In genomic region chr9:136482793-136483588, GRCh38 we compare ENCODE assay signal across 8 cellular contexts. TPM values are rescaled to one million over a fixed set of nuclear protein-coding genes. Genes with fewer than 3 reads are reported as not detected.
DNase-seq lines count a peak whose midpoint lies in the region; ATAC-seq and TF ChIP-seq lines count a peak whose summit lies in the region.

Gene SEC16A, minus strand, starts transcription at chr9:136483040. Its CDS starts 5,425 bp downstream, at chr9:136477615.

- no peaks in the 10 kb centered on the region for H3K9me3 ChIP-seq in PC-3 (ENCODE audit: low read length)

- H4K20me1 ChIP-seq in PC-3 (ENCODE audit: low read length), result peaks cover 24% of the 10 kb centered on the region

- no peaks in the 10 kb centered on the region for H3K9me2 ChIP-seq in PC-3 (replicated peaks; ENCODE audit: low read length)

- H3F3A ChIP-seq in PC-3 (ENCODE audit: low read length, unreplicated experiment), result no peaks in the 10 kb centered on the region

- peak within 1 kb of the TSS; percentile 76 for H3K4me3 ChIP-seq in Jurkat, Clone E6-1 (ENCODE audit: low read length)
- H3K4me3 ChIP-seq in PC-3 (ENCODE audit: low read length) (peak within 1 kb of the TSS; percentile 99), epithelial cell of proximal tubule (ENCODE audit: low read depth, low read length) (peak within 1 kb of the TSS; percentile 71)

- peak within 1 kb of the TSS; percentile 97 for H3K27ac ChIP-seq in PC-3 (ENCODE audit: low read length)

- H3K36me3 ChIP-seq in PC-3 (ENCODE audit: low read depth, low read length), result peaks cover under 1% of the 10 kb centered on the region; the same call in 1 of the 2 replicates

- H3K9ac ChIP-seq in PC-3 (ENCODE audit: low read length), result peak within 1 kb of the TSS; percentile 98

- CTCF ChIA-PET in PC-3 (lab: Charles Lee), result no interaction called here

- POLR2A ChIA-PET in PC-3 (lab: Charles Lee; ENCODE audit: unreplicated experiment), result interaction anchor here (0.6 kb wide), 1 partner anchor 103 kb away, joined by 3 read pairs; no protein-coding TSS in a partner anchor

- DNase-seq in DMS153 (lab: John Stamatoyannopoulos, UW) (peak; percentile 92), PC-3 (peak; percentile 89), activated T-cell treated with anti-CD3 and anti-CD28 coated beads for 48 hours (ENCODE audit: low read depth) (peak; percentile 99), epithelial cell of proximal tubule (ENCODE audit: low read depth) (peak; percentile 50), mucosa of gallbladder (ENCODE audit: low spot score) (peak; percentile 100)
- peak; percentile 95 for DNase-seq in Jurkat, Clone E6-1 (ENCODE audit: low read depth, low spot score)
- peak; percentile 99 for DNase-seq in stimulated activated CD8-positive, alpha-beta memory T cell treated with anti-CD3 and anti-CD28 coated beads, Interleukin-4, amount 100 ng/mL, for 24 hours (ENCODE audit: low read depth)

- peak; percentile 37 for ATAC-seq in GM21717 (IDR thresholded peaks at IDR 0.05; ENCODE audit: unreplicated experiment)
- ATAC-seq in PC-3, result peak; percentile 48

- BruUV-seq in PC-3 (replicated peaks; lab: Mats Ljungman, UMichigan), result no TSS peak

- H2AFZ ChIP-seq in PC-3 (ENCODE audit: low read length), result peak within 1 kb of the TSS; percentile 89

- H3K4me2 ChIP-seq in PC-3 (ENCODE audit: low read length), result peak within 1 kb of the TSS; percentile 96

- intact Hi-C loops in PC-3 (cut with micrococcal nuclease), result loop anchor here (10.0 kb wide), 1 partner anchor 62 kb away; the partner anchor contains the start of gene NOTCH1

- H3K27me3 ChIP-seq in PC-3 (ENCODE audit: low read length), result no peaks in the 10 kb centered on the region

- peaks cover 49% of the 10 kb centered on the region for H3K79me2 ChIP-seq in PC-3 (ENCODE audit: low read length)

- H3K4me1 ChIP-seq in PC-3 (ENCODE audit: insufficient read depth, low read length), result peaks cover 7% of the 10 kb centered on the region; the same call in 1 of the 2 replicates

- TF ChIP-seq CTCF in PC-3 (conservative IDR thresholded peaks at IDR 0.05; ENCODE audit: low read depth, low read length), result no peak
- TF ChIP-seq CTCF in epithelial cell of proximal tubule (conservative IDR thresholded peaks at IDR 0.05; ENCODE audit: low read depth, low read length), result no peak

RNA-seq across cellular contexts. Expression of gene SEC16A, which starts in this region (rescaled TPM):
- 40.8 TPM for polyA plus RNA-seq in Jurkat, Clone E6-1 (2012; ENCODE audit: insufficient read depth, insufficient read length)
- total RNA-seq in PC-3 (2014; rRNA removed), result 28.3 and 33.5 TPM in 2 replicates
- 36.4 and 41.7 TPM in 2 replicates for total RNA-seq in epithelial cell of proximal tubule
- total RNA-seq in mucosa of gallbladder, result 78.4 TPM

Comparison
In these comparisons a context has a peak if more than half of its experiments do, and no peak if none do; other contexts are left out.
1. Peak in every context shown above with its lines: DNase-seq, ATAC-seq, H3K4me3 ChIP-seq and H3K27ac ChIP-seq.
2. DNase-seq: peak in every context shown above with its lines; median percentile 100 in mucosa of gallbladder; 99 in activated T-cell treated with anti-CD3 and anti-CD28 coated beads for 48 hours; 99 in stimulated activated CD8-positive, alpha-beta memory T cell treated with anti-CD3 and anti-CD28 coated beads, Interleukin-4, amount 100 ng/mL, for 24 hours; 95 in Jurkat, Clone E6-1; 92 in DMS153; 89 in PC-3; 50 in epithelial cell of proximal tubule.